8 cellular contexts compared by ENCODE assay signal in the genomic region with DNA sequence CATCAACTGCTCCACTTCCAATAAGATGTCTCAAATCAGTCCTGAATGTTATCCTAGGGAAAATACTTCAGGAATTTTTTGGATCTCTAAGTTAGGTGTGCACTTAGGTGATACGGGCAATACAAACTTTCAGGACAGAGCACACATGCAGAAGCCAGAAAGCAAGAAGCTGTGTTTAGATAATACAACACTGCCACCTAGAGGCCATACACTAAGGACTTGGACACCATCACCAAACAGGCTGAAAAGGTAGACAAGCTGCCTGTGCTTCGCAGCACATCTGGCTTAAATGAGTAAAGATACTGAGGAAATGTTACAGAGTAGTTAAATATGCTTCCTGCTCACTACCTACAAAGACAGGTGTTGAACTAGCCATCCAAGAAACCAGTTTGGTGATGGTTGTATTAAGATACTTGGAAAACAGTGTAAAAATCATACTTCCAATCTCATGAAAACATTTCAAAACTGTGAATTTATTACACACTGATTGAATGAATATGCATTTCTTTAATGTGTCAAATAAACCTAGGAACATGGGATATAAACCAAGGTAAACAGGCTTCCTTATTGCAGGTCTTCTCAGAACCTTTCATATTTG. TPM values are rescaled to one million over a fixed set of nuclear protein-coding genes. Genes with fewer than 3 reads are reported as not detected.
DNase-seq lines count a peak whose midpoint lies in the region; ATAC-seq and TF ChIP-seq lines count a peak whose summit lies in the region.

No MANE protein-coding gene starts in this region.

- intact Hi-C loops in left ventricle myocardium inferior (cut with micrococcal nuclease): no loop called here

- no peak overlapping the region for H3K27ac ChIP-seq in left ventricle myocardium inferior (replicated peaks)

- H3K4me3 ChIP-seq in adipocyte (ENCODE audit: low read length) (no peak overlapping the region), left ventricle myocardium inferior (no peak overlapping the region)

- H3K9me3 ChIP-seq in adipocyte (ENCODE audit: control insufficient read depth, low read length) (no peaks in the 10 kb centered on the region), left ventricle myocardium inferior (replicated peaks) (no peaks in the 10 kb centered on the region)

- H3K27me3 ChIP-seq in adipocyte (replicated peaks; ENCODE audit: control insufficient read depth, insufficient read depth, low read length) (peaks cover 5% of the 10 kb centered on the region), left ventricle myocardium inferior (ENCODE audit: low read depth) (peaks cover 21% of the 10 kb centered on the region)

- H3K36me3 ChIP-seq in adipocyte (ENCODE audit: control insufficient read depth, insufficient read depth, low read length, severe bottlenecking) (peaks cover 29% of the 10 kb centered on the region), left ventricle myocardium inferior (peaks cover 27% of the 10 kb centered on the region)

- ATAC-seq in HG02759 (IDR thresholded peaks at IDR 0.05; ENCODE audit: unreplicated experiment): no peak

- in situ Hi-C loops in ACHN (cut with HindIII; ENCODE audit: low pct_ligation_motif_present, low pct_unique_long_range_greater_than_20kb, low sequenced_read_pairs): no loop called here

- peak; percentile 79 for TF ChIP-seq CTCF in GM12873 (IDR thresholded peaks at IDR 0.05; ENCODE audit: insufficient read depth, low read depth, low read length, missing control alignments)
- peak; percentile 88 for TF ChIP-seq CTCF in left ventricle myocardium inferior (IDR thresholded peaks at IDR 0.05; ENCODE audit: borderline replicate concordance)

- H3K9ac ChIP-seq in adipocyte (ENCODE audit: low read length): no peak overlapping the region

- DNase-seq in ACHN (peak; percentile 74), LoVo (ENCODE audit: low spot score) (peak; percentile 84), OCI-M1 (lab: John Stamatoyannopoulos, UW) (peak; percentile 89), adipocyte (ENCODE audit: low read depth) (peak; percentile 92), left ventricle myocardium inferior (no peak), retina (peak; percentile 77)

- H3K4me1 ChIP-seq in adipocyte (ENCODE audit: control insufficient read depth, insufficient read depth, low read length): peaks cover 26% of the 10 kb centered on the region
- peaks cover 19% of the 10 kb centered on the region for H3K4me1 ChIP-seq in left ventricle myocardium inferior

RNA-seq across cellular contexts. Expression of gene RRAGC, which starts 24.2 kb away (rescaled TPM):
- 20.0 TPM for total RNA-seq in left ventricle myocardium inferior

RNA-seq across cellular contexts. Expression of gene MYCBP, which starts 37.8 kb away (rescaled TPM):
- total RNA-seq in left ventricle myocardium inferior: 14.5 TPM

RNA-seq across cellular contexts. Expression of gene GJA9, which starts 46.1 kb away (rescaled TPM):
- not detected for total RNA-seq in left ventricle myocardium inferior
